In the genomic region with DNA sequence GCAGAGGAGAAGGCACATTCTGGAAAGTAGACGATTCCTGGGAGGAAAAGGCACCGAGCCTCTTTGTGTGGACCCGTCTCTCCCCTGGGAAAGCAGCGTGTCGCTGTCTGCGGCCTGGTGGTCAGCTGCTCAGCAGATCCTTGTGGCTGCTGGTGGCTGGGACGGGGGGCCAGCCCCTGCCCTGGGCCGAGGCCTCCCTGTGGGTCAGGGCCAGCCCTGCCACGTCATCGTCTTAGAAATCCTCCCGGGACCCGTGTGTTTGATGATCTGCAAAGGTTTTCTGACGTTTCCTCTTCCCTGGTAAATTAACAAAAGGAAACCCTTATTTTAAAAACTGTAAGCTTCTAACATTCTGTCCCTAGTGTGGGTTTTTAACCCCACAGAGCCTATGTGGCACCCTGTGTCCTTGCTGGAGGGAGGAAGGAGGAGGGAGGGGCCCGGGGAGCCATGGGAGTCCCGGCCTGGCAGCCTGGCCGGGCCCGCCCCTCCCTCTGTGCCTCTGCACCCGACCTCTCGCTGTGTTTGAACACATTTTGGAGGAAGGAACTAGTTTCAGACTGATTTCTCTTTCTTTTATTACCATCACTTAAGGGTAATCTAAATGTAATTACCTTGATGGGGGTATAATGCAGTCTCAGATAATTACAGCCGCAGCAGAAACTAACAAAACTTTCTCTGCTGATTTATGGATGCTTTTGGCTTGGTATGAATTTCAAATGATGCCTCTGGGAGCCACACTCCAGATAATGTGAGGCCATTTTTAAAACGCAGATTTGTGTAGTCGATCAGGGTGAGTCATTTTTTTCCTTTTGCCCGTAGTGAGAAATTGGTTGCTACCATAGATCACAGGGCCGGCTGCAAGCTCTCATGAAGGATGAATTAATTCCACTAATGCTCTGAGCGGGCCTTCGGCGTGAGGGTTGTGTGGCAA, we compare ENCODE assay signal across 10 cellular contexts.
DNase-seq lines count a peak whose midpoint lies in the region; ATAC-seq and TF ChIP-seq lines count a peak whose summit lies in the region.
"Had no signal": no experiment of that assay in that cellular context is flagged by ENCODE, and none has a peak within 500 bp of the region (broad histone marks: within the 10 kb centered on the region; RNA-seq: fewer than 3 reads in every experiment).

No MANE protein-coding gene starts in this region.

- TF ChIP-seq CTCF in Panc1 (IDR thresholded peaks at IDR 0.05), result no peak
- no peak for TF ChIP-seq CTCF in foreskin fibroblast (IDR thresholded peaks at IDR 0.05; ENCODE audit: low read depth, low read length)

- peaks cover 13 to 39% (median 28%) of the 10 kb centered on the region in 10 experiments for H3K4me1 ChIP-seq in BLaER1 treated with 17β-estradiol and CSF1 and Interleukin-3, amounts not matched to agents 10 nM and 100 nM
- no peaks in the 10 kb centered on the region for H3K4me1 ChIP-seq in Panc1 (ENCODE audit: control insufficient read depth, insufficient read depth, low read length)

- POLR2A ChIA-PET in Panc1 (lab: Charles Lee), result no interaction called here

- no peaks in the 10 kb centered on the region for H3K27me3 ChIP-seq in BLaER1 treated with 17β-estradiol and CSF1 and Interleukin-3, amounts not matched to agents 10 nM and 100 nM
- H3K27me3 ChIP-seq in Panc1 (ENCODE audit: control insufficient read depth, insufficient read depth, low read length), result no peaks in the 10 kb centered on the region

- intact Hi-C loops in Panc1 (cut with micrococcal nuclease; ENCODE audit: unreplicated experiment), result no loop called here
- intact Hi-C loops in posterior vena cava (cut with DNase I), result no loop called here

- H3K27ac ChIP-seq in BLaER1 treated with 17β-estradiol and CSF1 and Interleukin-3, amounts not matched to agents 10 nM and 100 nM, result peak overlapping the region in 8 of 11 experiments; percentile 14 to 56 (median 32); a peak in 10 of 22 replicates
- 0 out of 2 replicates have a peak overlapping the region, but pooled peaks have one; percentile 23 for H3K27ac ChIP-seq in Panc1 (ENCODE audit: low read length)

- H3K4me2 ChIP-seq in BLaER1 treated with 17β-estradiol and CSF1 and Interleukin-3, amounts not matched to agents 10 nM and 100 nM, result peak overlapping the region; percentile 60 to 84 (median 76)

- H3K9me3 ChIP-seq in BLaER1 treated with 17β-estradiol and CSF1 and Interleukin-3, amounts not matched to agents 10 nM and 100 nM (replicated peaks in 1 of 11), result peaks cover 7 to 16% (median 13%) of the 10 kb centered on the region in 11 experiments
- peaks cover 7% of the 10 kb centered on the region; the same call in 1 of the 2 replicates for H3K9me3 ChIP-seq in Panc1 (ENCODE audit: control insufficient read depth, insufficient read depth, low read depth, low read length)

- peaks cover 5 to 74% (median 30%) of the 10 kb centered on the region in 11 experiments for H3K36me3 ChIP-seq in BLaER1 treated with 17β-estradiol and CSF1 and Interleukin-3, amounts not matched to agents 10 nM and 100 nM
- no peaks in the 10 kb centered on the region for H3K36me3 ChIP-seq in Panc1 (ENCODE audit: control insufficient read depth, insufficient read depth, low read length)

- no peak overlapping the region; a peak in 1 of 20 replicates for H3K4me3 ChIP-seq in BLaER1 treated with 17β-estradiol and CSF1 and Interleukin-3, amounts not matched to agents 10 nM and 100 nM
- H3K4me3 ChIP-seq in Panc1 (ENCODE audit: low read depth in 2 of 2, low read length in 2 of 2), result no peak overlapping the region
- no peak overlapping the region for H3K4me3 ChIP-seq in foreskin fibroblast (ENCODE audit: low read depth in 1 of 2, low read length in 2 of 2)

- no TSS peak for BruUV-seq in Panc1 (replicated peaks; lab: Mats Ljungman, UMichigan)

- peak overlapping the region; percentile 9 to 67 (median 43); a peak in 15 of 22 replicates for H3K9ac ChIP-seq in BLaER1 treated with 17β-estradiol and CSF1 and Interleukin-3, amounts not matched to agents 10 nM and 100 nM

- CTCF ChIA-PET in Panc1 (lab: Charles Lee), result no interaction called here

- in situ Hi-C loops in Panc1 (cut with HindIII; ENCODE audit: low pct_unique_long_range_greater_than_20kb, low sequenced_read_pairs), result no loop called here

- ATAC-seq in Panc1, result peak; percentile 22; the same call in 1 of the 2 replicates
- ATAC-seq in GM19324 (IDR thresholded peaks at IDR 0.05; ENCODE audit: low FRiP score, unreplicated experiment), result no peak
- no peak for ATAC-seq in GM18861 (IDR thresholded peaks at IDR 0.05; ENCODE audit: unreplicated experiment)
- no peak for ATAC-seq in HG03095 (IDR thresholded peaks at IDR 0.05; ENCODE audit: unreplicated experiment)

- peaks cover 0 to 87% (median 63%) of the 10 kb centered on the region in 11 experiments; a peak in 17 of 22 replicates for H4K20me1 ChIP-seq in BLaER1 treated with 17β-estradiol and CSF1 and Interleukin-3, amounts not matched to agents 10 nM and 100 nM

- no peak for DNase-seq in Panc1 (ENCODE audit: low read depth, low spot score)
- DNase-seq in foreskin fibroblast, result peak; percentile 53 to 82
- DNase-seq in posterior vena cava (ENCODE audit: low spot score), result peak; percentile 80
- no peak for DNase-seq in activated naive CD4-positive, alpha-beta T cell treated with Interleukin-2 at 50 U/mL for 16 hours
- DNase-seq: CD4-positive, alpha-beta memory T cell; stimulated activated naive CD4-positive, alpha-beta T cell treated with Interleukin-2 at 50 U/mL for 16 hours had no signal

Comparison
In these comparisons a context has a peak if more than half of its experiments do, and no peak if none do; other contexts are left out.
1. DNase-seq: peak in foreskin fibroblast (2 of 2) and posterior vena cava (single experiment); none in Panc1 (single experiment) and activated naive CD4-positive, alpha-beta T cell treated with Interleukin-2 at 50 U/mL for 16 hours (single experiment).